In genomic region chr1:18458751-18459133, GRCh38 we compare ENCODE assay signal across 28 cellular contexts. TPM values are rescaled to one million over a fixed set of nuclear protein-coding genes. Genes with fewer than 3 reads are reported as not detected.
"Had no signal": no experiment of that assay in that cellular context is flagged by ENCODE, and none has a peak within 500 bp of the region (broad histone marks: within the 10 kb centered on the region; RNA-seq: fewer than 3 reads in every experiment).

No MANE protein-coding gene starts in this region.

- H3K27ac Mint-ChIP-seq: activated CD8-positive, alpha-beta T cell treated with anti-CD3 and anti-CD28 coated beads for 36 hours; activated naive CD4-positive, alpha-beta T cell treated with anti-CD3 and anti-CD28 coated beads, Interleukin-2, amount 10 ng/mL, durations not matched to agents 7 days and 5 days; activated naive CD8-positive, alpha-beta T cell treated with anti-CD3 and anti-CD28 coated beads for 36 hours; activated T-cell treated with anti-CD3 and anti-CD28 coated beads, Interleukin-2, amount 50 U/mL, for 72 hours; activated T-helper 2 cell treated with anti-CD3 and anti-CD28 coated beads, Interferon-gamma antibody, Interleukin-2, Interleukin-4, amounts not matched to agents 10 μg/mL and 5 μg/mL and 100 μg/mL, durations not matched to agents 14 hours and 24 hours and 36 hours; T-helper 1 cell treated with Interleukin-12 subunit alpha and Interleukin-12 subunit beta and Interleukin-4 antibody, amounts not matched to agents 30 μg/mL and 1 μg/mL, for 36 hours had no signal

- H3K4me3 Mint-ChIP-seq: activated CD8-positive, alpha-beta T cell treated with anti-CD3 and anti-CD28 coated beads for 36 hours; activated naive CD4-positive, alpha-beta T cell treated with anti-CD3 and anti-CD28 coated beads, Interleukin-2, amount 10 ng/mL, durations not matched to agents 7 days and 5 days; activated naive CD8-positive, alpha-beta T cell treated with anti-CD3 and anti-CD28 coated beads for 36 hours; activated T-cell treated with anti-CD3 and anti-CD28 coated beads, Interleukin-2, amount 50 U/mL, for 72 hours; T-helper 1 cell treated with Interleukin-12 subunit alpha and Interleukin-12 subunit beta and Interleukin-4 antibody, amounts not matched to agents 30 μg/mL and 1 μg/mL, for 36 hours had no signal

- H3K9me3 ChIP-seq: SJCRH30 had no signal

- ATAC-seq: activated CD4-positive, CD25-positive, alpha-beta regulatory T cell treated with anti-CD3 and anti-CD28 coated beads, Interleukin-2, amount 50 U/mL, for 24 hours; activated CD8-positive, alpha-beta T cell treated with anti-CD3 and anti-CD28 coated beads for 36 hours; activated T-cell treated with anti-CD3 and anti-CD28 coated beads, Interleukin-2, amount 50 U/mL, for 72 hours; Panc1; SK-N-SH treated with all-trans-retinoic acid at 6 μM for 48 hours had no signal

- H3K36me3 Mint-ChIP-seq: activated naive CD4-positive, alpha-beta T cell treated with anti-CD3 and anti-CD28 coated beads, Interleukin-2, amount 10 ng/mL, durations not matched to agents 7 days and 5 days; activated naive CD8-positive, alpha-beta T cell treated with anti-CD3 and anti-CD28 coated beads for 36 hours had no signal

- H3K4me1 Mint-ChIP-seq: activated naive CD4-positive, alpha-beta T cell treated with anti-CD3 and anti-CD28 coated beads, Interleukin-2, amount 10 ng/mL, durations not matched to agents 7 days and 5 days; activated naive CD8-positive, alpha-beta T cell treated with anti-CD3 and anti-CD28 coated beads for 36 hours had no signal

- H3K9me3 Mint-ChIP-seq: activated CD8-positive, alpha-beta T cell treated with anti-CD3 and anti-CD28 coated beads for 36 hours; activated naive CD4-positive, alpha-beta T cell treated with anti-CD3 and anti-CD28 coated beads, Interleukin-2, amount 10 ng/mL, durations not matched to agents 7 days and 5 days; activated naive CD8-positive, alpha-beta T cell treated with anti-CD3 and anti-CD28 coated beads for 36 hours; activated T-cell treated with anti-CD3 and anti-CD28 coated beads, Interleukin-2, amount 50 U/mL, for 72 hours; activated T-helper 2 cell treated with anti-CD3 and anti-CD28 coated beads, Interferon-gamma antibody, Interleukin-2, Interleukin-4, amounts not matched to agents 10 μg/mL and 5 μg/mL and 100 μg/mL, durations not matched to agents 14 hours and 24 hours and 36 hours; T-helper 1 cell treated with Interleukin-12 subunit alpha and Interleukin-12 subunit beta and Interleukin-4 antibody, amounts not matched to agents 30 μg/mL and 1 μg/mL, for 36 hours had no signal

- H3K27ac ChIP-seq: brain microvascular endothelial cell, cardiac muscle cell, SJCRH30 had no signal

- DNase-seq: activated CD4-positive, alpha-beta T cell treated with anti-CD3 and anti-CD28 coated beads for 4 hours; activated CD8-positive, alpha-beta memory T cell treated with anti-CD3 and anti-CD28 coated beads, Interleukin-2, amount 50 U/mL, for 4 hours; activated CD8-positive, alpha-beta T cell treated with anti-CD3 and anti-CD28 coated beads for 36 hours; activated gamma-delta T cell treated with Interleukin-2 at 50 U/mL for 16 hours; activated naive CD4-positive, alpha-beta T cell treated with anti-CD3 and anti-CD28 coated beads, Interleukin-2, amount 10 ng/mL, durations not matched to agents 7 days and 5 days; activated naive CD8-positive, alpha-beta T cell treated with anti-CD3 and anti-CD28 coated beads for 36 hours; activated T-cell treated with anti-CD3 and anti-CD28 coated beads, Interleukin-2, amount 50 U/mL, for 72 hours; brain microvascular endothelial cell; Kasumi-1; NCI-H1105 treated with DMSO at 0.1 percent for 48 hours; NCI-H146; NCI-H187 treated with DMSO at 0.1 percent for 48 hours; NCI-H2081 treated with DMSO at 0.1 percent for 48 hours; NCI-H2171 treated with DMSO at 0.1 percent for 48 hours; NCI-H524; NCI-H774; NK-92 treated with Interleukin-12 subunit alpha and Interleukin-12 subunit beta, amount 100 ng/mL, for 24 hours; OCI-M1; Right ventricle myocardium superior; RPMI8226; SJCRH30; SW 1271 had no signal

- H3K36me3 ChIP-seq: brain microvascular endothelial cell, cardiac muscle cell, SJCRH30 had no signal

- H3K27me3 ChIP-seq: brain microvascular endothelial cell had no signal

- H3K4me1 ChIP-seq: SJCRH30 had no signal

- H3K4me3 ChIP-seq: cardiac muscle cell, SJCRH30 had no signal

RNA-seq across cellular contexts. Expression of gene KLHDC7A, which starts 22.0 kb away (rescaled TPM):
- total RNA-seq: activated CD8-positive, alpha-beta T cell treated with anti-CD3 and anti-CD28 coated beads for 36 hours; activated naive CD8-positive, alpha-beta T cell treated with anti-CD3 and anti-CD28 coated beads for 36 hours; activated T-cell treated with anti-CD3 and anti-CD28 coated beads, Interleukin-2, amount 50 U/mL, for 72 hours; activated T-helper 2 cell treated with anti-CD3 and anti-CD28 coated beads, Interferon-gamma antibody, Interleukin-2, Interleukin-4, amounts not matched to agents 10 μg/mL and 5 μg/mL and 100 μg/mL, durations not matched to agents 14 hours and 24 hours and 36 hours; cardiac muscle cell; Right ventricle myocardium superior; SJCRH30 had no signal
- polyA plus RNA-seq: cardiac muscle cell had no signal
